In genomic region chr16:82874251-82874650, GRCh38 we compare ENCODE assay signal across 17 cellular contexts.
"Had no signal": no experiment of that assay in that cellular context is flagged by ENCODE, and none has a peak within 500 bp of the region (broad histone marks: within the 10 kb centered on the region; RNA-seq: fewer than 3 reads in every experiment).

No MANE protein-coding gene starts in this region.

- H3K36me3 Mint-ChIP-seq: naive thymus-derived CD4-positive, alpha-beta T cell; neural progenitor cell; T-cell had no signal

- H3K27me3 Mint-ChIP-seq: activated CD4-positive, alpha-beta T cell treated with anti-CD3 and anti-CD28 coated beads, Interleukin-2, amount 10 ng/mL, durations not matched to agents 24 days and 14 days; activated T-cell treated with anti-CD3 and anti-CD28 coated beads, Interleukin-2, amount 50 U/mL, for 24 hours; T-cell had no signal

- H3K4me1 ChIP-seq: foreskin keratinocyte, neural progenitor cell, pancreas, stomach had no signal

- H3K27ac Mint-ChIP-seq: activated CD4-positive, alpha-beta T cell treated with anti-CD3 and anti-CD28 coated beads, Interleukin-2, amount 10 ng/mL, durations not matched to agents 24 days and 14 days; activated CD8-positive, alpha-beta T cell treated with anti-CD3 and anti-CD28 coated beads, Interleukin-2, amount 10 ng/mL, durations not matched to agents 7 days and 5 days; activated T-cell treated with anti-CD3 and anti-CD28 coated beads, Interleukin-2, amount 50 U/mL, for 24 hours; effector memory CD8-positive, alpha-beta T cell; naive thymus-derived CD4-positive, alpha-beta T cell; neural progenitor cell; T-cell had no signal

- H3K9me3 ChIP-seq: pancreas had no signal

- H3K4me3 ChIP-seq: neural progenitor cell, pancreas, smooth muscle cell, stomach had no signal

- H3K36me3 ChIP-seq: neural progenitor cell, pancreas, stomach had no signal

- H3K4me2 ChIP-seq: neural progenitor cell, smooth muscle cell had no signal

- ATAC-seq: activated CD8-positive, alpha-beta T cell treated with anti-CD3 and anti-CD28 coated beads, Interleukin-2, amount 10 ng/mL, durations not matched to agents 7 days and 5 days; effector memory CD8-positive, alpha-beta T cell; foreskin keratinocyte; naive thymus-derived CD4-positive, alpha-beta T cell; pancreas; sciatic nerve; SK-N-SH treated with all-trans-retinoic acid at 6 μM for 48 hours; T-cell had no signal

- DNase-seq: activated CD4-positive, alpha-beta T cell treated with anti-CD3 and anti-CD28 coated beads, Interleukin-2, amount 10 ng/mL, durations not matched to agents 24 days and 14 days; activated CD8-positive, alpha-beta T cell treated with anti-CD3 and anti-CD28 coated beads, Interleukin-2, amount 10 ng/mL, durations not matched to agents 7 days and 5 days; activated effector memory CD4-positive, alpha-beta T cell treated with Interleukin-2 at 50 U/mL for 16 hours; activated naive CD4-positive, alpha-beta T cell treated with anti-CD3 and anti-CD28 coated beads, Interleukin-2, amount 50 U/mL, for 16 hours; activated T-cell treated with anti-CD3 and anti-CD28 coated beads, Interleukin-2, amount 50 U/mL, for 24 hours; effector memory CD8-positive, alpha-beta T cell; foreskin keratinocyte; mesenchymal stem cell; naive thymus-derived CD4-positive, alpha-beta T cell; pancreas; stimulated activated CD4-positive, alpha-beta T cell treated with anti-CD3 and anti-CD28 coated beads, Interleukin-4, amount 100 ng/mL, for 1 hour; stomach; T-cell had no signal

- H2AFZ ChIP-seq: neural progenitor cell had no signal

- H3K4me3 Mint-ChIP-seq: activated CD4-positive, alpha-beta T cell treated with anti-CD3 and anti-CD28 coated beads, Interleukin-2, amount 10 ng/mL, durations not matched to agents 24 days and 14 days; activated CD8-positive, alpha-beta T cell treated with anti-CD3 and anti-CD28 coated beads, Interleukin-2, amount 10 ng/mL, durations not matched to agents 7 days and 5 days; activated T-cell treated with anti-CD3 and anti-CD28 coated beads, Interleukin-2, amount 50 U/mL, for 24 hours; effector memory CD8-positive, alpha-beta T cell; naive thymus-derived CD4-positive, alpha-beta T cell; neural progenitor cell; T-cell had no signal

- H3K27ac ChIP-seq: foreskin keratinocyte, neural progenitor cell, pancreas, stomach had no signal

- H3K9ac ChIP-seq: neural progenitor cell had no signal

- H3K27me3 ChIP-seq: foreskin keratinocyte, neural progenitor cell, pancreas, stomach had no signal

- FAIRE-seq: pancreas had no signal

- H3K4me1 Mint-ChIP-seq: activated CD4-positive, alpha-beta T cell treated with anti-CD3 and anti-CD28 coated beads, Interleukin-2, amount 10 ng/mL, durations not matched to agents 24 days and 14 days; naive thymus-derived CD4-positive, alpha-beta T cell; neural progenitor cell; T-cell had no signal
